ENCODE assay signal across 18 cellular contexts in genomic region chr16:70592106-70592571, GRCh38. TPM values are rescaled to one million over a fixed set of nuclear protein-coding genes. Genes with fewer than 3 reads are reported as not detected.
DNase-seq lines count a peak whose midpoint lies in the region; ATAC-seq and TF ChIP-seq lines count a peak whose summit lies in the region.
"Had no signal": no experiment of that assay in that cellular context is flagged by ENCODE, and none has a peak within 500 bp of the region (broad histone marks: within the 10 kb centered on the region; RNA-seq: fewer than 3 reads in every experiment).

No MANE protein-coding gene starts in this region.

- H3K36me3 ChIP-seq in breast epithelium, result no peaks in the 10 kb centered on the region
- H3K36me3 ChIP-seq in rectal smooth muscle tissue (ENCODE audit: control insufficient read depth, insufficient read depth, low read length), result no peaks in the 10 kb centered on the region
- H3K36me3 ChIP-seq in aorta (ENCODE audit: control insufficient read depth in 1 of 2, insufficient read depth in 2 of 2, low read length in 1 of 2), result no peaks in the 10 kb centered on the region

- TF ChIP-seq CTCF in breast epithelium (IDR thresholded peaks at IDR 0.05) (no peak), MCF 10A (IDR thresholded peaks at IDR 0.05; ENCODE audit: unreplicated experiment) (no peak), GM10266 (IDR thresholded peaks at IDR 0.05; ENCODE audit: control insufficient read depth, insufficient read depth, low read depth, missing control alignments) (no peak)

- H3K27me3 ChIP-seq in breast epithelium (no peaks in the 10 kb centered on the region), right cardiac atrium (ENCODE audit: control insufficient read depth, insufficient read depth) (no peaks in the 10 kb centered on the region), rectal smooth muscle tissue (ENCODE audit: control insufficient read depth, insufficient read depth, low read length) (no peaks in the 10 kb centered on the region), aorta (ENCODE audit: control insufficient read depth in 1 of 2, insufficient read depth in 2 of 2, low read length in 1 of 2) (no peaks in the 10 kb centered on the region)

- H3K27me3 Mint-ChIP-seq in MCF 10A (ENCODE audit: insufficient read depth, unreplicated experiment), result no peaks in the 10 kb centered on the region
- no peaks in the 10 kb centered on the region for H3K27me3 Mint-ChIP-seq in activated T-helper 17 cell treated with anti-CD3 and anti-CD28 coated beads, Interleukin-2, amount 50 U/mL, for 72 hours
- H3K27me3 Mint-ChIP-seq: central memory CD8-positive, alpha-beta T cell; IgD-negative memory B cell had no signal

- peaks cover 24% of the 10 kb centered on the region for H3K4me1 Mint-ChIP-seq in MCF 10A (ENCODE audit: insufficient read depth, unreplicated experiment)
- H3K4me1 Mint-ChIP-seq in activated T-helper 17 cell treated with anti-CD3 and anti-CD28 coated beads, Interleukin-2, amount 50 U/mL, for 72 hours, result no peaks in the 10 kb centered on the region
- H3K4me1 Mint-ChIP-seq: central memory CD8-positive, alpha-beta T cell; IgD-negative memory B cell had no signal

- CTCF ChIA-PET in MCF 10A (lab: Yijun Ruan, JAX), result no interaction called here

- TF ChIP-seq POLR2A in breast epithelium (IDR thresholded peaks at IDR 0.05), result no peak

- ATAC-seq in right cardiac atrium, result peak; percentile 63 to 85
- peak; percentile 42 for ATAC-seq in aorta (ENCODE audit: low FRiP score)
- no peak for ATAC-seq in activated T-helper 17 cell treated with anti-CD3 and anti-CD28 coated beads, Interleukin-2, amount 50 U/mL, for 72 hours (replicated peaks)
- ATAC-seq in HG02759 (IDR thresholded peaks at IDR 0.05; ENCODE audit: unreplicated experiment), result no peak
- ATAC-seq: naive thymus-derived CD4-positive, alpha-beta T cell had no signal

- no peak overlapping the region for H3K27ac Mint-ChIP-seq in MCF 10A (ENCODE audit: low read depth, unreplicated experiment)
- no peak overlapping the region for H3K27ac Mint-ChIP-seq in activated T-helper 17 cell treated with anti-CD3 and anti-CD28 coated beads, Interleukin-2, amount 50 U/mL, for 72 hours
- H3K27ac Mint-ChIP-seq: IgD-negative memory B cell had no signal

- no peak overlapping the region for H3K9ac ChIP-seq in rectal smooth muscle tissue (ENCODE audit: low read length)

- H3K36me3 Mint-ChIP-seq in MCF 10A (ENCODE audit: insufficient read depth, unreplicated experiment), result peaks cover 8% of the 10 kb centered on the region
- H3K36me3 Mint-ChIP-seq in activated T-helper 17 cell treated with anti-CD3 and anti-CD28 coated beads, Interleukin-2, amount 50 U/mL, for 72 hours (ENCODE audit: low read depth), result no peaks in the 10 kb centered on the region
- H3K36me3 Mint-ChIP-seq: IgD-negative memory B cell; naive thymus-derived CD4-positive, alpha-beta T cell had no signal

- DNase-seq in breast epithelium (ENCODE audit: low spot score in 2 of 2), result peak in 1 of 2 donors; percentile 81
- no peak for DNase-seq in MCF 10A (ENCODE audit: unreplicated experiment)
- DNase-seq in right cardiac atrium, result peak; percentile 61 to 81 (median 73)
- peak; percentile 72 to 82 for DNase-seq in aorta
- DNase-seq in GM10266 (ENCODE audit: extremely low spot score), result no peak
- DNase-seq: activated CD4-positive, alpha-beta T cell treated with anti-CD3 and anti-CD28 coated beads for 48 hours; DMS79; naive thymus-derived CD4-positive, alpha-beta T cell; NCI-H1105; NK-92 treated with Interleukin-12 subunit alpha and Interleukin-12 subunit beta, amount 100 ng/mL, for 24 hours had no signal

- H3K4me1 ChIP-seq in breast epithelium, result peaks cover 8 to 26% of the 10 kb centered on the region in 2 donors
- H3K4me1 ChIP-seq in right cardiac atrium (ENCODE audit: control insufficient read depth, insufficient read depth, low read length), result peaks cover 3% of the 10 kb centered on the region
- H3K4me1 ChIP-seq in rectal smooth muscle tissue (ENCODE audit: control insufficient read depth, insufficient read depth, low read length), result peaks cover 11% of the 10 kb centered on the region
- no peaks in the 10 kb centered on the region for H3K4me1 ChIP-seq in aorta (ENCODE audit: control insufficient read depth in 1 of 2, insufficient read depth in 2 of 2, low read length in 2 of 2)

- no peaks in the 10 kb centered on the region for H3K9me3 Mint-ChIP-seq in MCF 10A (ENCODE audit: unreplicated experiment)
- no peaks in the 10 kb centered on the region for H3K9me3 Mint-ChIP-seq in activated T-helper 17 cell treated with anti-CD3 and anti-CD28 coated beads, Interleukin-2, amount 50 U/mL, for 72 hours
- H3K9me3 Mint-ChIP-seq: central memory CD8-positive, alpha-beta T cell had no signal

- H3K4me3 ChIP-seq in breast epithelium, result peak overlapping the region in 1 of 3 donors; percentile 22
- no peak overlapping the region for H3K4me3 ChIP-seq in right cardiac atrium (ENCODE audit: low read length)
- no peak overlapping the region for H3K4me3 ChIP-seq in rectal smooth muscle tissue (ENCODE audit: low read length)
- H3K4me3 ChIP-seq in aorta (ENCODE audit: low read length in 2 of 2), result no peak overlapping the region

- H3K9me3 ChIP-seq in breast epithelium (no peaks in the 10 kb centered on the region), right cardiac atrium (ENCODE audit: control insufficient read depth, low read length) (no peaks in the 10 kb centered on the region), aorta (ENCODE audit: control insufficient read depth, low read length) (no peaks in the 10 kb centered on the region)

- POLR2A ChIA-PET in MCF 10A (lab: Yijun Ruan, JAX), result no interaction called here

- H3K4me3 Mint-ChIP-seq in MCF 10A (ENCODE audit: unreplicated experiment), result no peak overlapping the region
- no peak overlapping the region for H3K4me3 Mint-ChIP-seq in activated T-helper 17 cell treated with anti-CD3 and anti-CD28 coated beads, Interleukin-2, amount 50 U/mL, for 72 hours
- H3K4me3 Mint-ChIP-seq: central memory CD8-positive, alpha-beta T cell; IgD-negative memory B cell; naive thymus-derived CD4-positive, alpha-beta T cell had no signal

- BruUV-seq in MCF 10A (replicated peaks; lab: Mats Ljungman, UMichigan), result no TSS peak

- WGBS in right cardiac atrium, result 38% methylated on average over 5 of the region's 5 CpGs
- WGBS in aorta, 2 donors, result 0 to 8% methylated on average over 5 of the region's 5 CpGs

- peak overlapping the region; percentile 93 to 95 for H3K27ac ChIP-seq in breast epithelium
- peak overlapping the region; percentile 53 for H3K27ac ChIP-seq in right cardiac atrium (ENCODE audit: low read length)
- peak overlapping the region; percentile 14 for H3K27ac ChIP-seq in rectal smooth muscle tissue (ENCODE audit: low read depth, low read length)
- H3K27ac ChIP-seq in aorta (ENCODE audit: low read depth in 1 of 2, low read length in 2 of 2), result peak overlapping the region in 1 of 2 donors; percentile 29
- H3K27ac ChIP-seq: 22Rv1, C4-2B had no signal

- intact Hi-C loops in breast epithelium (cut with DNase I; ENCODE audit: low total_unique reads), result no loop called here
- intact Hi-C loops in MCF 10A (cut with micrococcal nuclease), result no loop called here
- intact Hi-C loops in right cardiac atrium (cut with DNase I), result no loop called here
- intact Hi-C loops in aorta (cut with DNase I), result loop anchor here in 1 of 2 donors (2.0 kb wide), 1 partner anchor 43 kb away; no protein-coding TSS in a partner anchor

RNA-seq across cellular contexts. Expression of gene IL34, which starts 54.2 kb away (rescaled TPM):
- total RNA-seq in breast epithelium (10 to 100 TPM in 1 of 3 donors, 1 to 10 TPM in 1, under 1 TPM in 1; 0.64 to 37.9 (median 7.5) TPM), MCF 10A (2022) (not detected in 2 replicates), right cardiac atrium (1 to 10 TPM in 2 of 4 donors, under 1 TPM in 2; 0.74 to 2.1 (median 1.5) TPM), aorta (10 to 100 TPM; 14.2 to 21.9 TPM)
- polyA plus RNA-seq in right cardiac atrium (1.9 TPM), aorta (10 to 100 TPM; 19.4 to 98.6 TPM)
- not detected for total RNA-seq in activated T-helper 17 cell treated with anti-CD3 and anti-CD28 coated beads, Interleukin-2, amount 50 U/mL, for 72 hours
- total RNA-seq: T-helper 2 cell treated with Interferon-gamma antibody and Interleukin-4, amounts not matched to agents 100 ng/mL and 5 ng/mL, for 36 hours had no signal
- polyA plus RNA-seq: IgD-negative memory B cell; naive thymus-derived CD4-positive, alpha-beta T cell had no signal

Comparison
In these comparisons a context has a peak if more than half of its experiments do, and no peak if none do; other contexts are left out.
1. DNase-seq: peak in right cardiac atrium (3 of 3) and aorta (2 of 2); none in MCF 10A (single experiment) and GM10266 (single experiment).
2. ATAC-seq: peak in right cardiac atrium (2 of 2) and aorta (single experiment); none in activated T-helper 17 cell treated with anti-CD3 and anti-CD28 coated beads, Interleukin-2, amount 50 U/mL, for 72 hours (single experiment) and HG02759 (single experiment).